In the genomic region with DNA sequence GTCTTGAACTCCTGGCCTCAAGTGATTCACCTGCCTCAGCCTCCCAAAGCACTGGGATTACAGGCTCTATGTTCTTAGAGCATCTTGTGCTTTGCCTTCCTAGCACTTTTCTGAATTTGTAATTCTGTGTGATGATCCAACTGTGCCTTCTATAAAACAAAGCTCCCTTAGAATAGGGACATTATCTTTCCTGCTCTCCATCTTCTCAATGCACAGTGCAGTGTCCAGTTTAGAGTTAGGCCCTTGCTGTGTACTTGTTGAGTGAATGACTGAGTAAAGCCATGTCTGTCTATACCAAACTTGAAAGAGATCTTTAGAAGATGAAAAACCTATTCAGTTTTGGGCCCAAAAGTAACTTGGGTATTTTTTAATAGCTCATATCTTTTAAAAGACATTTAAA, we compare ENCODE assay signal across 17 cellular contexts. TPM values are rescaled to one million over a fixed set of nuclear protein-coding genes. Genes with fewer than 3 reads are reported as not detected.
DNase-seq lines count a peak whose midpoint lies in the region; ATAC-seq and TF ChIP-seq lines count a peak whose summit lies in the region.
"Had no signal": no experiment of that assay in that cellular context is flagged by ENCODE, and none has a peak within 500 bp of the region (broad histone marks: within the 10 kb centered on the region; RNA-seq: fewer than 3 reads in every experiment).

No MANE protein-coding gene starts in this region.

- TF ChIP-seq CTCF in WTC11 (IDR thresholded peaks at IDR 0.05) (no peak), nephron progenitor cell (IDR thresholded peaks at IDR 0.05) (no peak), Peyer's patch (IDR thresholded peaks at IDR 0.05) (no peak)

- H3K4me3 ChIP-seq in Peyer's patch = no peak overlapping the region
- H3K4me3 ChIP-seq: BLaER1 had no signal

- H3K27ac Mint-ChIP-seq in WTC11 (0 out of 2 replicates have a peak overlapping the region, but pooled peaks have one; percentile 39), nephron progenitor cell (no peak overlapping the region)
- peak overlapping the region; percentile 18 for H3K27ac Mint-ChIP-seq in stimulated activated effector memory CD8-positive, alpha-beta T cell treated with anti-CD3 and anti-CD28 coated beads, Interleukin-12 subunit alpha, Interleukin-12 subunit beta, amount 100 ng/mL, for 72 hours
- H3K27ac Mint-ChIP-seq: CD14-positive monocyte had no signal

- H3K4me1 Mint-ChIP-seq in WTC11 = peaks cover 35% of the 10 kb centered on the region
- peaks cover 48% of the 10 kb centered on the region for H3K4me1 Mint-ChIP-seq in stimulated activated effector memory CD8-positive, alpha-beta T cell treated with anti-CD3 and anti-CD28 coated beads, Interleukin-12 subunit alpha, Interleukin-12 subunit beta, amount 100 ng/mL, for 72 hours
- peaks cover 10% of the 10 kb centered on the region for H3K4me1 Mint-ChIP-seq in nephron progenitor cell

- no peak for TF ChIP-seq POLR2A in Peyer's patch (IDR thresholded peaks at IDR 0.05)

- H3K9me3 Mint-ChIP-seq in WTC11 (no peaks in the 10 kb centered on the region), nephron progenitor cell (no peaks in the 10 kb centered on the region)
- no peaks in the 10 kb centered on the region for H3K9me3 Mint-ChIP-seq in stimulated activated effector memory CD8-positive, alpha-beta T cell treated with anti-CD3 and anti-CD28 coated beads, Interleukin-12 subunit alpha, Interleukin-12 subunit beta, amount 100 ng/mL, for 72 hours
- H3K9me3 Mint-ChIP-seq: CD14-positive monocyte; CD4-positive, alpha-beta memory T cell; H9 had no signal

- H3K27me3 Mint-ChIP-seq in WTC11 (ENCODE audit: low read depth) (no peaks in the 10 kb centered on the region), nephron progenitor cell (ENCODE audit: low read depth, poor library complexity) (no peaks in the 10 kb centered on the region)
- H3K27me3 Mint-ChIP-seq: CD4-positive, alpha-beta memory T cell had no signal

- H3K4me1 ChIP-seq in Peyer's patch = peaks cover 0 to 29% (median 6%) of the 10 kb centered on the region in 4 donors

- no peaks in the 10 kb centered on the region for H3K36me3 Mint-ChIP-seq in WTC11
- peaks cover 56% of the 10 kb centered on the region for H3K36me3 Mint-ChIP-seq in stimulated activated effector memory CD8-positive, alpha-beta T cell treated with anti-CD3 and anti-CD28 coated beads, Interleukin-12 subunit alpha, Interleukin-12 subunit beta, amount 100 ng/mL, for 72 hours
- peaks cover 32% of the 10 kb centered on the region for H3K36me3 Mint-ChIP-seq in nephron progenitor cell (ENCODE audit: low read depth)

- DNase-seq in WTC11 (ENCODE audit: low spot score) (no peak), medulla oblongata (ENCODE audit: extremely low spot score) (peak; percentile 69), nephron progenitor cell (no peak), Peyer's patch (no peak), AG08395 (ENCODE audit: low spot score) (no peak)
- no peak for DNase-seq in stimulated activated effector memory CD8-positive, alpha-beta T cell treated with anti-CD3 and anti-CD28 coated beads, Interleukin-12 subunit alpha, Interleukin-12 subunit beta, amount 100 ng/mL, for 72 hours (ENCODE audit: low spot score in 2 of 2)
- DNase-seq: ACHN; AML-193; CD4-positive, alpha-beta memory T cell; DMS53; DND-41; EL; H9 had no signal

- no peaks in the 10 kb centered on the region for H3K9me3 ChIP-seq in Peyer's patch
- H3K9me3 ChIP-seq: BLaER1 had no signal

- H3K4me3 Mint-ChIP-seq in WTC11 (no peak overlapping the region), nephron progenitor cell (no peak overlapping the region)
- no peak overlapping the region for H3K4me3 Mint-ChIP-seq in stimulated activated effector memory CD8-positive, alpha-beta T cell treated with anti-CD3 and anti-CD28 coated beads, Interleukin-12 subunit alpha, Interleukin-12 subunit beta, amount 100 ng/mL, for 72 hours
- H3K4me3 Mint-ChIP-seq: CD14-positive monocyte, H9 had no signal

- CTCF ChIA-PET in WTC11 (lab: Charles Lee) = interaction anchor here (1.2 kb wide), 1 partner anchor 68 kb away, joined by 3 read pairs; no protein-coding TSS in a partner anchor

- ATAC-seq in WTC11 (no peak), HG03175 (IDR thresholded peaks at IDR 0.05; ENCODE audit: unreplicated experiment) (no peak)
- ATAC-seq in stimulated activated effector memory CD8-positive, alpha-beta T cell treated with anti-CD3 and anti-CD28 coated beads, Interleukin-12 subunit alpha, Interleukin-12 subunit beta, amount 100 ng/mL, for 72 hours = no peak

- H3K36me3 ChIP-seq in Peyer's patch = no peaks in the 10 kb centered on the region

- H3K27me3 ChIP-seq in Peyer's patch = no peaks in the 10 kb centered on the region
- H3K27me3 ChIP-seq: BLaER1 had no signal

- POLR2A ChIA-PET in WTC11 (lab: Charles Lee) = no interaction called here

- no peak overlapping the region for H3K27ac ChIP-seq in Peyer's patch
- H3K27ac ChIP-seq: BLaER1, HL-60 had no signal

TF ChIP-seq in WTC11, 78 proteins besides CTCF, POLR2A, EP300 and RAD21:
- no peak for TF ChIP-seq ELF4 (CRISPR knock-in tag; IDR thresholded peaks at IDR 0.05; ENCODE audit: low read depth)
- TF ChIP-seq NFATC4 (CRISPR knock-in tag; IDR thresholded peaks at IDR 0.05) = no peak
- TF ChIP-seq, protein P1, sequence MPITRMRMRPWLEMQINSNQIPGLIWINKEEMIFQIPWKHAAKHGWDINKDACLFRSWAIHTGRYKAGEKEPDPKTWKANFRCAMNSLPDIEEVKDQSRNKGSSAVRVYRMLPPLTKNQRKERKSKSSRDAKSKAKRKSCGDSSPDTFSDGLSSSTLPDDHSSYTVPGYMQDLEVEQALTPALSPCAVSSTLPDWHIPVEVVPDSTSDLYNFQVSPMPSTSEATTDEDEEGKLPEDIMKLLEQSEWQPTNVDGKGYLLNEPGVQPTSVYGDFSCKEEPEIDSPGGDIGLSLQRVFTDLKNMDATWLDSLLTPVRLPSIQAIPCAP (CRISPR knock-in tag; IDR thresholded peaks at IDR 0.05) = no peak
- TF ChIP-seq KAT7 (CRISPR knock-in tag; IDR thresholded peaks at IDR 0.05; ENCODE audit: borderline replicate concordance) = no peak
- no peak for TF ChIP-seq ATF1 (CRISPR knock-in tag; IDR thresholded peaks at IDR 0.05)
- TF ChIP-seq, protein P2, sequence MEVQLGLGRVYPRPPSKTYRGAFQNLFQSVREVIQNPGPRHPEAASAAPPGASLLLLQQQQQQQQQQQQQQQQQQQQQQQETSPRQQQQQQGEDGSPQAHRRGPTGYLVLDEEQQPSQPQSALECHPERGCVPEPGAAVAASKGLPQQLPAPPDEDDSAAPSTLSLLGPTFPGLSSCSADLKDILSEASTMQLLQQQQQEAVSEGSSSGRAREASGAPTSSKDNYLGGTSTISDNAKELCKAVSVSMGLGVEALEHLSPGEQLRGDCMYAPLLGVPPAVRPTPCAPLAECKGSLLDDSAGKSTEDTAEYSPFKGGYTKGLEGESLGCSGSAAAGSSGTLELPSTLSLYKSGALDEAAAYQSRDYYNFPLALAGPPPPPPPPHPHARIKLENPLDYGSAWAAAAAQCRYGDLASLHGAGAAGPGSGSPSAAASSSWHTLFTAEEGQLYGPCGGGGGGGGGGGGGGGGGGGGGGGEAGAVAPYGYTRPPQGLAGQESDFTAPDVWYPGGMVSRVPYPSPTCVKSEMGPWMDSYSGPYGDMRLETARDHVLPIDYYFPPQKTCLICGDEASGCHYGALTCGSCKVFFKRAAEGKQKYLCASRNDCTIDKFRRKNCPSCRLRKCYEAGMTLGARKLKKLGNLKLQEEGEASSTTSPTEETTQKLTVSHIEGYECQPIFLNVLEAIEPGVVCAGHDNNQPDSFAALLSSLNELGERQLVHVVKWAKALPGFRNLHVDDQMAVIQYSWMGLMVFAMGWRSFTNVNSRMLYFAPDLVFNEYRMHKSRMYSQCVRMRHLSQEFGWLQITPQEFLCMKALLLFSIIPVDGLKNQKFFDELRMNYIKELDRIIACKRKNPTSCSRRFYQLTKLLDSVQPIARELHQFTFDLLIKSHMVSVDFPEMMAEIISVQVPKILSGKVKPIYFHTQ (CRISPR knock-in tag; IDR thresholded peaks at IDR 0.05) = no peak
- TF ChIP-seq FOXP1 (CRISPR knock-in tag; IDR thresholded peaks at IDR 0.05; ENCODE audit: borderline replicate concordance) = no peak

RNA-seq across cellular contexts. Expression of a gene that starts 5.2 kb away (rescaled TPM):
- total RNA-seq in WTC11 (2021) (25.6 to 27.5 TPM (median 25.9 TPM) in 3 replicates), Peyer's patch (10 to 100 TPM; 27.6 to 36.7 (median 33.6) TPM)

RNA-seq across cellular contexts. Expression of a gene that starts 58.1 kb away (rescaled TPM):
- total RNA-seq in WTC11 (2021) (808 to 842 TPM (median 832 TPM) in 3 replicates), Peyer's patch (100 to 1,000 TPM; 141 to 550 (median 254) TPM)
